Comparison of ENCODE assay signal across 14 cellular contexts in the genomic region with DNA sequence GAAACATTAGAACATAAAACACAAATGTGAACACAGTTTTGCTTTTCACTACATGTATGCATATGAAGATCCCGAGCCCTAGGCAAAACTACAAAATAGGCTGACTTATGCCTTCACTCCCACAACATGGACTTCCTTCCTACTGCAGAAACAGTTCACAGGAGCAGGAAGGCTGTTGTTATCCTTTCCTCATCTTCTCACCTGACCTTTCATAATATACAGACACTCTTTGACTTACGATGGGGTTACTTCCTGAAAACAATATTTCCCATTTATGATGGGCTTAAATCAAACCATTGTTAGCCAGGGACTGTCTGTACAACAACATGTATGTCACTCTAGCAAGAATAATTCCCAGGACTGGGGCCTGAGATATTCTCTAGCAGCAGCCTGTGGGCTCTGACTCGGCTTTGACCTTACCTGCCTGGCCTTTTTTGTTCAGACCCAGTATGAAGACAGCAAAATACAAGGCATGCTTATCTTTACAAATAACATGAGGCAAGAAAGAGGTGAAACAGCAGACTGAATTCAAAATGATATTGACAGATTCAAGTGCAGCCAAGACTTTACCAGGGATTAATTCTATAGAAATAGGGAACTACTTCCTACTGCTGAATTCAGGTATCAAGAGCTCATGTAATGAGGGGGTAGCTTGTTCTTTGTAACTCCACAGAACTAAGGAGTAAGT. TPM values are rescaled to one million over a fixed set of nuclear protein-coding genes. Genes with fewer than 3 reads are reported as not detected.
A peak's percentile ranks its signal among the peaks of the same experiment; 100 is the strongest.
DNase-seq lines count a peak whose midpoint lies in the region; ATAC-seq and TF ChIP-seq lines count a peak whose summit lies in the region.
"Had no signal": no experiment of that assay in that cellular context is flagged by ENCODE, and none has a peak within 500 bp of the region (broad histone marks: within the 10 kb centered on the region; RNA-seq: fewer than 3 reads in every experiment).

No MANE protein-coding gene starts in this region.

- no peaks in the 10 kb centered on the region for H3K27me3 Mint-ChIP-seq in activated T-helper 1 cell treated with anti-CD3 and anti-CD28 coated beads, Interleukin-12 subunit alpha, Interleukin-12 subunit beta, Interleukin-2, Interleukin-4 antibody, amounts not matched to agents 30 ng/mL and 10 ng/mL and 1 ng/mL, durations not matched to agents 14 hours and 24 hours and 36 hours (ENCODE audit: insufficient read depth)
- H3K27me3 Mint-ChIP-seq: activated CD4-positive, alpha-beta T cell treated with anti-CD3 and anti-CD28 coated beads, Interleukin-2, amount 10 ng/mL, durations not matched to agents 7 days and 5 days; activated naive CD4-positive, alpha-beta T cell treated with anti-CD3 and anti-CD28 coated beads, Interleukin-2, amount 50 U/mL, for 24 hours; naive thymus-derived CD8-positive, alpha-beta T cell had no signal

- H3K4me1 ChIP-seq in cardiac muscle cell (ENCODE audit: low read depth): no peaks in the 10 kb centered on the region
- H3K4me1 ChIP-seq in right lobe of liver: peaks cover 0 to 49% (median 18%) of the 10 kb centered on the region in 4 donors
- peaks cover 9 to 27% of the 10 kb centered on the region in 2 donors for H3K4me1 ChIP-seq in thoracic aorta (ENCODE audit: control insufficient read depth in 1 of 2, low read depth in 2 of 2)

- H3K4me3 Mint-ChIP-seq in activated T-helper 1 cell treated with anti-CD3 and anti-CD28 coated beads, Interleukin-12 subunit alpha, Interleukin-12 subunit beta, Interleukin-2, Interleukin-4 antibody, amounts not matched to agents 30 ng/mL and 10 ng/mL and 1 ng/mL, durations not matched to agents 14 hours and 24 hours and 36 hours: no peak overlapping the region
- H3K4me3 Mint-ChIP-seq: activated CD4-positive, alpha-beta T cell treated with anti-CD3 and anti-CD28 coated beads, Interleukin-2, amount 10 ng/mL, durations not matched to agents 7 days and 5 days; activated naive CD4-positive, alpha-beta T cell treated with anti-CD3 and anti-CD28 coated beads, Interleukin-2, amount 50 U/mL, for 24 hours; naive thymus-derived CD8-positive, alpha-beta T cell; stimulated activated effector memory CD8-positive, alpha-beta T cell treated with anti-CD3 and anti-CD28 coated beads, Interleukin-12 subunit alpha, Interleukin-12 subunit beta, amount 100 ng/mL, for 72 hours had no signal

- H3K36me3 ChIP-seq in cardiac muscle cell: no peaks in the 10 kb centered on the region
- H3K36me3 ChIP-seq in right lobe of liver: peaks cover 0 to 12% (median 4%) of the 10 kb centered on the region in 4 donors
- H3K36me3 ChIP-seq in thoracic aorta: peaks cover 3% of the 10 kb centered on the region

- H3K27ac ChIP-seq in cardiac muscle cell (peak overlapping the region; percentile 49), right lobe of liver (peak overlapping the region in 2 of 3 donors; percentile 67 to 74), thoracic aorta (peak overlapping the region; percentile 24 to 27)

- H3K4me1 Mint-ChIP-seq in activated T-helper 1 cell treated with anti-CD3 and anti-CD28 coated beads, Interleukin-12 subunit alpha, Interleukin-12 subunit beta, Interleukin-2, Interleukin-4 antibody, amounts not matched to agents 30 ng/mL and 10 ng/mL and 1 ng/mL, durations not matched to agents 14 hours and 24 hours and 36 hours (ENCODE audit: low read depth): peaks cover 17% of the 10 kb centered on the region

- TF ChIP-seq CTCF in cardiac muscle cell (IDR thresholded peaks at IDR 0.05; ENCODE audit: low read depth, low read length): no peak
- TF ChIP-seq CTCF in right lobe of liver (IDR thresholded peaks at IDR 0.05): no peak
- TF ChIP-seq CTCF in thoracic aorta (IDR thresholded peaks at IDR 0.05): no peak

- H3K27ac Mint-ChIP-seq in activated T-helper 1 cell treated with anti-CD3 and anti-CD28 coated beads, Interleukin-12 subunit alpha, Interleukin-12 subunit beta, Interleukin-2, Interleukin-4 antibody, amounts not matched to agents 30 ng/mL and 10 ng/mL and 1 ng/mL, durations not matched to agents 14 hours and 24 hours and 36 hours: peak overlapping the region; percentile 34
- H3K27ac Mint-ChIP-seq: activated CD4-positive, alpha-beta T cell treated with anti-CD3 and anti-CD28 coated beads, Interleukin-2, amount 10 ng/mL, durations not matched to agents 7 days and 5 days; activated naive CD4-positive, alpha-beta T cell treated with anti-CD3 and anti-CD28 coated beads, Interleukin-2, amount 50 U/mL, for 24 hours; stimulated activated effector memory CD8-positive, alpha-beta T cell treated with anti-CD3 and anti-CD28 coated beads, Interleukin-12 subunit alpha, Interleukin-12 subunit beta, amount 100 ng/mL, for 72 hours had no signal

- H3K27me3 ChIP-seq in cardiac muscle cell: no peaks in the 10 kb centered on the region
- no peaks in the 10 kb centered on the region for H3K27me3 ChIP-seq in right lobe of liver
- H3K27me3 ChIP-seq in thoracic aorta (replicated peaks; ENCODE audit: insufficient read depth): no peaks in the 10 kb centered on the region

- H3K4me3 ChIP-seq in cardiac muscle cell (no peak overlapping the region), right lobe of liver (no peak overlapping the region), thoracic aorta (no peak overlapping the region)

- ATAC-seq in Right ventricle myocardium superior (ENCODE audit: poor library complexity): no peak
- no peak for ATAC-seq in right lobe of liver
- no peak for ATAC-seq in thoracic aorta (ENCODE audit: insufficient number of reproducible peaks, low FRiP score, low read depth)
- no peak for ATAC-seq in HG02870 (IDR thresholded peaks at IDR 0.05; ENCODE audit: unreplicated experiment)
- ATAC-seq in HG02763 (IDR thresholded peaks at IDR 0.05; ENCODE audit: unreplicated experiment): no peak
- ATAC-seq: naive thymus-derived CD8-positive, alpha-beta T cell; stimulated activated effector memory CD8-positive, alpha-beta T cell treated with anti-CD3 and anti-CD28 coated beads, Interleukin-12 subunit alpha, Interleukin-12 subunit beta, amount 100 ng/mL, for 72 hours had no signal

- 45% methylated on average over 3 of the region's 3 CpGs for WGBS in right lobe of liver (ENCODE audit: insufficient coverage, low coverage, low lambda C conversion rate, missing lambda C conversion rate)

- no peaks in the 10 kb centered on the region for H3K9me3 Mint-ChIP-seq in activated T-helper 1 cell treated with anti-CD3 and anti-CD28 coated beads, Interleukin-12 subunit alpha, Interleukin-12 subunit beta, Interleukin-2, Interleukin-4 antibody, amounts not matched to agents 30 ng/mL and 10 ng/mL and 1 ng/mL, durations not matched to agents 14 hours and 24 hours and 36 hours
- H3K9me3 Mint-ChIP-seq: activated CD4-positive, alpha-beta T cell treated with anti-CD3 and anti-CD28 coated beads, Interleukin-2, amount 10 ng/mL, durations not matched to agents 7 days and 5 days; activated naive CD4-positive, alpha-beta T cell treated with anti-CD3 and anti-CD28 coated beads, Interleukin-2, amount 50 U/mL, for 24 hours; naive thymus-derived CD8-positive, alpha-beta T cell; stimulated activated effector memory CD8-positive, alpha-beta T cell treated with anti-CD3 and anti-CD28 coated beads, Interleukin-12 subunit alpha, Interleukin-12 subunit beta, amount 100 ng/mL, for 72 hours had no signal

- H3K9me3 ChIP-seq in cardiac muscle cell (ENCODE audit: low read depth): no peaks in the 10 kb centered on the region
- H3K9me3 ChIP-seq in right lobe of liver: no peaks in the 10 kb centered on the region
- no peaks in the 10 kb centered on the region for H3K9me3 ChIP-seq in thoracic aorta

- TF ChIP-seq POLR2A in right lobe of liver (IDR thresholded peaks at IDR 0.05): no peak

- peak in 1 of 2 donors; percentile 16 for DNase-seq in cardiac muscle cell (ENCODE audit: low read depth in 1 of 2, low spot score in 1 of 2)
- DNase-seq in Right ventricle myocardium superior: no peak
- no peak for DNase-seq in activated T-helper 1 cell treated with anti-CD3 and anti-CD28 coated beads, Interleukin-12 subunit alpha, Interleukin-12 subunit beta, Interleukin-2, Interleukin-4 antibody, amounts not matched to agents 30 ng/mL and 10 ng/mL and 1 ng/mL, durations not matched to agents 14 hours and 24 hours and 36 hours (ENCODE audit: low spot score)
- no peak for DNase-seq in right lobe of liver
- no peak for DNase-seq in thoracic aorta (ENCODE audit: low spot score)
- DNase-seq in SHP77 (lab: John Stamatoyannopoulos, UW): no peak
- DNase-seq: activated CD4-positive, alpha-beta T cell treated with anti-CD3 and anti-CD28 coated beads, Interleukin-2, amount 10 ng/mL, durations not matched to agents 7 days and 5 days; DMS79; naive thymus-derived CD8-positive, alpha-beta T cell; NCI-H524 had no signal

- no peaks in the 10 kb centered on the region for H3K36me3 Mint-ChIP-seq in activated T-helper 1 cell treated with anti-CD3 and anti-CD28 coated beads, Interleukin-12 subunit alpha, Interleukin-12 subunit beta, Interleukin-2, Interleukin-4 antibody, amounts not matched to agents 30 ng/mL and 10 ng/mL and 1 ng/mL, durations not matched to agents 14 hours and 24 hours and 36 hours (ENCODE audit: low read depth)
- H3K36me3 Mint-ChIP-seq: stimulated activated effector memory CD8-positive, alpha-beta T cell treated with anti-CD3 and anti-CD28 coated beads, Interleukin-12 subunit alpha, Interleukin-12 subunit beta, amount 100 ng/mL, for 72 hours had no signal

- intact Hi-C loops in Right ventricle myocardium superior (cut with DNase I) (no loop called here), right lobe of liver (cut with DNase I) (no loop called here)
- intact Hi-C loops in activated T-helper 1 cell treated with anti-CD3 and anti-CD28 coated beads, Interleukin-12 subunit alpha, Interleukin-12 subunit beta, Interleukin-2, Interleukin-4 antibody, amounts not matched to agents 30 ng/mL and 10 ng/mL and 1 ng/mL, durations not matched to agents 14 hours and 24 hours and 36 hours (cut with micrococcal nuclease): no loop called here

RNA-seq across cellular contexts. Expression of a gene that starts 51.8 kb away (rescaled TPM):
- total RNA-seq in cardiac muscle cell: 24.6 and 56.5 TPM in 2 replicates
- polyA plus RNA-seq in cardiac muscle cell: 15.0 and 30.3 TPM in 2 replicates
- total RNA-seq in Right ventricle myocardium superior: 53.1 TPM
- total RNA-seq in activated T-helper 1 cell treated with anti-CD3 and anti-CD28 coated beads, Interleukin-12 subunit alpha, Interleukin-12 subunit beta, Interleukin-2, Interleukin-4 antibody, amounts not matched to agents 30 ng/mL and 10 ng/mL and 1 ng/mL, durations not matched to agents 14 hours and 24 hours and 36 hours: 1.3 and 1.7 TPM in 2 replicates
- total RNA-seq in right lobe of liver: 10 to 100 TPM; 27.0 to 48.8 (median 29.6) TPM
- 100 to 1,000 TPM; 207 to 246 TPM for total RNA-seq in thoracic aorta
